Comparison of ENCODE assay signal across 27 cellular contexts in the genomic region with DNA sequence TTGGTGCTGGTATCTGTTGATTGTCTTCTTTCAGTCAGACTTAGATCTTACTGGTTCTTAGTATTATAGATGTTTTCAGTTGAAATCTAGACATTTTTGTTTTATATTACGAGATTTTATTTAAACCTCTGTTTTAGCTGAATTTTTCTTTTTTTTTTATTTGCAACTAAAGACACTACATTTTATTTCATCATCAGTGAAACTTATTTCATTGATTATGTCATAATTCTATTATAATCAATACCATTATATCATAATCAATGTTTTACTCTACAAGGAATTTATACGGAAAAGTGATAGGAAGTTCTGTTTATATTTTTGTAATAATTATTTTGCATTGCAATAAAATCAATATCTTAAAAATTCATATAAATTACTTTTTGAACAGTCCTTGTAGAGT.
"Had no signal": no experiment of that assay in that cellular context is flagged by ENCODE, and none has a peak within 500 bp of the region (broad histone marks: within the 10 kb centered on the region; RNA-seq: fewer than 3 reads in every experiment).

No MANE protein-coding gene starts in this region.

- H3K4me3 ChIP-seq: heart right ventricle, hepatocyte, left lung, lower lobe of right lung, neural progenitor cell, right atrium auricular region, sigmoid colon, smooth muscle cell, suprapubic skin, thoracic aorta, tibial artery, upper lobe of right lung had no signal

- H3K36me3 ChIP-seq: heart right ventricle, left lung, lower lobe of right lung, neural progenitor cell, neutrophil, right atrium auricular region, sigmoid colon, suprapubic skin, thoracic aorta, tibial artery, upper lobe of right lung had no signal

- H3K27ac Mint-ChIP-seq: natural killer cell; nephron progenitor cell; neural progenitor cell; progenitor cell of endocrine pancreas; stimulated activated effector memory CD8-positive, alpha-beta T cell treated with anti-CD3 and anti-CD28 coated beads, Interleukin-12 subunit alpha, Interleukin-12 subunit beta, amount 100 ng/mL, for 72 hours; stimulated activated naive CD8-positive, alpha-beta T cell treated with anti-CD3 and anti-CD28 coated beads, Interleukin-15, Interleukin-2, amounts not matched to agents 100 ng/mL and 50 ng/mL, for 24 hours had no signal

- H3K27me3 Mint-ChIP-seq: progenitor cell of endocrine pancreas had no signal

- H3K27me3 ChIP-seq: heart right ventricle, hepatocyte, left lung, neural progenitor cell, neutrophil, right atrium auricular region, sigmoid colon, suprapubic skin, tibial artery, upper lobe of right lung had no signal

- H3K9me3 Mint-ChIP-seq: nephron progenitor cell; neural progenitor cell; stimulated activated effector memory CD8-positive, alpha-beta T cell treated with anti-CD3 and anti-CD28 coated beads, Interleukin-12 subunit alpha, Interleukin-12 subunit beta, amount 100 ng/mL, for 72 hours had no signal

- H3K27ac ChIP-seq: heart right ventricle, hepatocyte, left lung, lower lobe of right lung, neural progenitor cell, neutrophil, right atrium auricular region, sigmoid colon, suprapubic skin, thoracic aorta, tibial artery, upper lobe of right lung had no signal

- FAIRE-seq: urothelium cell line had no signal

- H3K4me3 Mint-ChIP-seq: natural killer cell; nephron progenitor cell; neural progenitor cell; stimulated activated effector memory CD8-positive, alpha-beta T cell treated with anti-CD3 and anti-CD28 coated beads, Interleukin-12 subunit alpha, Interleukin-12 subunit beta, amount 100 ng/mL, for 72 hours; stimulated activated naive CD8-positive, alpha-beta T cell treated with anti-CD3 and anti-CD28 coated beads, Interleukin-15, Interleukin-2, amounts not matched to agents 100 ng/mL and 50 ng/mL, for 24 hours had no signal

- H3K4me1 Mint-ChIP-seq: natural killer cell; nephron progenitor cell; neural progenitor cell; stimulated activated effector memory CD8-positive, alpha-beta T cell treated with anti-CD3 and anti-CD28 coated beads, Interleukin-12 subunit alpha, Interleukin-12 subunit beta, amount 100 ng/mL, for 72 hours had no signal

- DNase-seq: heart right ventricle; left colon; left lung; lower lobe of right lung; mammary epithelial cell; mesenchymal stem cell; natural killer cell; nephron progenitor cell; occipital lobe; sigmoid colon; stimulated activated CD4-positive, alpha-beta T cell treated with anti-CD3 and anti-CD28 coated beads, Interleukin-1b, Interleukin-23, amount 100 ng/mL, for 48 hours; stimulated activated CD4-positive, alpha-beta T cell treated with anti-CD3 and anti-CD28 coated beads, Interleukin-4, amount 100 ng/mL, for 1 hour; stimulated activated naive CD4-positive, alpha-beta T cell; tibial artery; trophoblast cell; upper lobe of right lung had no signal

- ATAC-seq: heart right ventricle; left colon; left lung; lower lobe of right lung; natural killer cell; stimulated activated effector memory CD8-positive, alpha-beta T cell treated with anti-CD3 and anti-CD28 coated beads, Interleukin-12 subunit alpha, Interleukin-12 subunit beta, amount 100 ng/mL, for 72 hours; upper lobe of right lung had no signal

- H3K9me3 ChIP-seq: lower lobe of right lung, neutrophil, right atrium auricular region, sigmoid colon, suprapubic skin, thoracic aorta, tibial artery, upper lobe of right lung had no signal

- H3K4me1 ChIP-seq: heart right ventricle, left lung, lower lobe of right lung, neural progenitor cell, right atrium auricular region, sigmoid colon, suprapubic skin, tibial artery, upper lobe of right lung had no signal

- H3K36me3 Mint-ChIP-seq: natural killer cell; neural progenitor cell; stimulated activated effector memory CD8-positive, alpha-beta T cell treated with anti-CD3 and anti-CD28 coated beads, Interleukin-12 subunit alpha, Interleukin-12 subunit beta, amount 100 ng/mL, for 72 hours had no signal
